ENCODE assay signal across 7 cellular contexts in genomic region chr6:118652051-118652699, GRCh38. TPM values are rescaled to one million over a fixed set of nuclear protein-coding genes. Genes with fewer than 3 reads are reported as not detected.
A peak's percentile ranks its signal among the peaks of the same experiment; 100 is the strongest.
DNase-seq lines count a peak whose midpoint lies in the region; ATAC-seq, FAIRE-seq and TF ChIP-seq lines count a peak whose summit lies in the region.

No MANE protein-coding gene starts in this region.

- H3K79me2 ChIP-seq in HCT116 (ENCODE audit: insufficient read depth, low read length): peaks cover 21% of the 10 kb centered on the region
- H3K79me2 ChIP-seq in SU-DHL-6 (ENCODE audit: insufficient read depth, low read length): no peaks in the 10 kb centered on the region

- peak overlapping the region; percentile 71 for H3K9ac ChIP-seq in HCT116 (ENCODE audit: low read length)
- H3K9ac ChIP-seq in SU-DHL-6 (ENCODE audit: low read length): peak overlapping the region; percentile 75

- H3K4me1 ChIP-seq in HCT116 (ENCODE audit: control insufficient read depth in 1 of 2, insufficient read depth in 2 of 2, low read length in 2 of 2) (peaks cover 13 to 22% of the 10 kb centered on the region in 2 experiments), gastroesophageal sphincter (peaks cover 0 to 33% (median 0%) of the 10 kb centered on the region in 3 donors), small intestine (ENCODE audit: control insufficient read depth in 2 of 2, insufficient read depth in 1 of 2, low read depth in 1 of 2, low read length in 1 of 2) (no peaks in the 10 kb centered on the region)

- TF ChIP-seq POLR2A in HCT116 (IDR thresholded peaks at IDR 0.05; ENCODE audit: borderline replicate concordance, extremely low read depth, insufficient read depth, insufficient read length) (no peak), gastroesophageal sphincter (IDR thresholded peaks at IDR 0.05) (no peak)

- intact Hi-C loops in HCT116 (cut with micrococcal nuclease): loop anchor here (10.0 kb wide), 1 partner anchor 243 kb away; the partner anchor contains the start of gene ASF1A

- 52 to 71% methylated on average over 12 to 18 of the region's 20 CpGs for WGBS in gastroesophageal sphincter (ENCODE audit: low coverage in 1 of 2), 2 donors
- WGBS in small intestine, 3 donors: 49 to 58% (median 53%) methylated on average over 20 of the region's 20 CpGs

- POLR2A ChIA-PET in HCT116 (lab: Charles Lee): no interaction called here

- H3K4me2 ChIP-seq in HCT116 (ENCODE audit: low read length) (peak overlapping the region; percentile 89), SU-DHL-6 (ENCODE audit: low read depth, low read length, poor library complexity, severe bottlenecking) (peak overlapping the region; percentile 78)

- peaks cover 12% of the 10 kb centered on the region; the same call in 1 of the 2 replicates for H3F3A ChIP-seq in SU-DHL-6 (ENCODE audit: insufficient read depth)

- no peaks in the 10 kb centered on the region for H3K9me2 ChIP-seq in HCT116 (ENCODE audit: insufficient read depth)
- no peaks in the 10 kb centered on the region for H3K9me2 ChIP-seq in SU-DHL-6 (replicated peaks; ENCODE audit: insufficient read depth, low read length)

- TSS peak; percentile 66 for BruUV-seq in HCT116 (replicated peaks; lab: Mats Ljungman, UMichigan)

- peak overlapping the region; percentile 76 for H2AFZ ChIP-seq in HCT116 (ENCODE audit: low read depth, low read length, poor library complexity, severe bottlenecking)
- peak overlapping the region; percentile 98 for H2AFZ ChIP-seq in SU-DHL-6 (ENCODE audit: low read depth, low read length, severe bottlenecking)

- CTCF ChIA-PET in HCT116 (lab: Charles Lee): no interaction called here

- H3K4me3 ChIP-seq in HCT116 (replicated peaks in 1 of 2; ENCODE audit: low read depth in 1 of 2, low read length in 2 of 2): peak overlapping the region; percentile 43 to 85
- H3K4me3 ChIP-seq in SU-DHL-6 (ENCODE audit: insufficient read depth, low read length, poor library complexity, severe bottlenecking): peak overlapping the region; percentile 91
- peak overlapping the region; percentile 74 to 98 for H3K4me3 ChIP-seq in gastroesophageal sphincter
- peak overlapping the region; percentile 62 to 79 for H3K4me3 ChIP-seq in small intestine (ENCODE audit: low read depth in 1 of 2, low read length in 2 of 2)

- no peak for ATAC-seq in HCT116
- no peak for ATAC-seq in gastroesophageal sphincter
- no peak for ATAC-seq in HG02884 (IDR thresholded peaks at IDR 0.05; ENCODE audit: unreplicated experiment)

- H3K27ac ChIP-seq in HCT116 (ENCODE audit: low read depth, low read length) (no peak overlapping the region), SU-DHL-6 (ENCODE audit: low read depth, low read length) (no peak overlapping the region), gastroesophageal sphincter (peak overlapping the region; percentile 94 to 99 (median 96)), small intestine (ENCODE audit: low read depth in 1 of 2, low read length in 1 of 2) (peak overlapping the region in 1 of 2 donors; percentile 82)

- TF ChIP-seq CTCF in HCT116 (IDR thresholded peaks at IDR 0.05 in 2 of 3, conservative IDR thresholded peaks at IDR 0.05 in 1 of 3; ENCODE audit: borderline replicate concordance in 1 of 3, insufficient read depth in 1 of 3, low read depth in 2 of 3, low read length in 2 of 3): no peak
- no peak for TF ChIP-seq CTCF in SU-DHL-6 (IDR thresholded peaks at IDR 0.05; ENCODE audit: insufficient read depth, low read length, poor library complexity, severe bottlenecking)
- TF ChIP-seq CTCF in gastroesophageal sphincter (IDR thresholded peaks at IDR 0.05): no peak

- RAD21 ChIA-PET in HCT116 (lab: Charles Lee; ENCODE audit: low non-redundant PET in 1 of 2, low total read pairs in 2 of 2, uncharacterized antibody in 2 of 2, unreplicated experiment in 2 of 2): no interaction called here

- no peak for FAIRE-seq in small intestine (lab: Jason Lieb, UNC)

- H3K27me3 ChIP-seq in HCT116 (ENCODE audit: insufficient read depth, low read length) (no peaks in the 10 kb centered on the region), SU-DHL-6 (ENCODE audit: low read length) (no peaks in the 10 kb centered on the region), gastroesophageal sphincter (no peaks in the 10 kb centered on the region), small intestine (ENCODE audit: control insufficient read depth in 2 of 2, insufficient read depth in 2 of 2, low read length in 2 of 2) (no peaks in the 10 kb centered on the region)

- TF ChIP-seq RAD21 in HCT116 (IDR thresholded peaks at IDR 0.05; ENCODE audit: low read depth): no peak

- DNase-seq in HCT116 (ENCODE audit: low read depth, low spot score) (no peak), small intestine (no peak), amygdala (lab: John Stamatoyannopoulos, UW) (no peak), AG08396 (ENCODE audit: low spot score) (no peak)

- H3K9me3 ChIP-seq in HCT116 (ENCODE audit: control insufficient read depth in 1 of 2, insufficient read depth in 1 of 2, low read depth in 1 of 2, low read length in 2 of 2) (no peaks in the 10 kb centered on the region), SU-DHL-6 (ENCODE audit: insufficient read depth, low read length) (no peaks in the 10 kb centered on the region), gastroesophageal sphincter (no peaks in the 10 kb centered on the region), small intestine (ENCODE audit: control insufficient read depth, low read depth) (no peaks in the 10 kb centered on the region)

- H3K36me3 ChIP-seq in HCT116 (ENCODE audit: control insufficient read depth in 1 of 2, insufficient read depth in 2 of 2, low read length in 2 of 2) (no peaks in the 10 kb centered on the region), SU-DHL-6 (ENCODE audit: low read length) (no peaks in the 10 kb centered on the region), gastroesophageal sphincter (no peaks in the 10 kb centered on the region), small intestine (ENCODE audit: control insufficient read depth in 2 of 2, insufficient read depth in 2 of 2, low read length in 2 of 2) (no peaks in the 10 kb centered on the region)

- no peak for TF ChIP-seq EP300 in gastroesophageal sphincter (IDR thresholded peaks at IDR 0.05)

- H4K20me1 ChIP-seq in HCT116 (ENCODE audit: insufficient read depth): no peaks in the 10 kb centered on the region
- H4K20me1 ChIP-seq in SU-DHL-6 (ENCODE audit: low read depth, low read length): no peaks in the 10 kb centered on the region

TF ChIP-seq in HCT116, 20 proteins besides CTCF, POLR2A, EP300 and RAD21 (continues in another document):
- no peak for TF ChIP-seq JUND (IDR thresholded peaks at IDR 0.05)
- TF ChIP-seq SIN3A (IDR thresholded peaks at IDR 0.05; ENCODE audit: low read depth): no peak
- TF ChIP-seq FOSL1 (IDR thresholded peaks at IDR 0.05; ENCODE audit: low read depth): no peak
- TF ChIP-seq ZNF274 (IDR thresholded peaks at IDR 0.05; ENCODE audit: low read depth, low read length): no peak
- no peak for TF ChIP-seq SRF (IDR thresholded peaks at IDR 0.05; ENCODE audit: low read depth)
- no peak for TF ChIP-seq TCF7L2 (IDR thresholded peaks at IDR 0.05; ENCODE audit: borderline replicate concordance, extremely low read depth, insufficient read depth, insufficient read length)
- no peak for TF ChIP-seq EZH2phosphoT487 (IDR thresholded peaks at IDR 0.05; ENCODE audit: borderline replicate concordance)
- TF ChIP-seq EGR1 (IDR thresholded peaks at IDR 0.05; ENCODE audit: low read depth): no peak
- TF ChIP-seq POLR2AphosphoS5 (IDR thresholded peaks at IDR 0.05; ENCODE audit: low read depth, low read length): no peak
- no peak for TF ChIP-seq MAX (IDR thresholded peaks at IDR 0.05)
- TF ChIP-seq ZFX (IDR thresholded peaks at IDR 0.05): no peak
- TF ChIP-seq CBX3 (IDR thresholded peaks at IDR 0.05; ENCODE audit: low read depth): no peak
- TF ChIP-seq ZBTB33 (IDR thresholded peaks at IDR 0.05; ENCODE audit: extremely low read depth, insufficient replicate concordance, low read length): no peak
- TF ChIP-seq, protein P1, sequence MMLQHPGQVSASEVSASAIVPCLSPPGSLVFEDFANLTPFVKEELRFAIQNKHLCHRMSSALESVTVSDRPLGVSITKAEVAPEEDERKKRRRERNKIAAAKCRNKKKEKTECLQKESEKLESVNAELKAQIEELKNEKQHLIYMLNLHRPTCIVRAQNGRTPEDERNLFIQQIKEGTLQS (IDR thresholded peaks at IDR 0.05): no peak
- TF ChIP-seq YY1 (IDR thresholded peaks at IDR 0.05; ENCODE audit: extremely low read depth, insufficient replicate concordance, low read depth, low read length): no peak
- TF ChIP-seq SP1 (IDR thresholded peaks at IDR 0.05; ENCODE audit: low read depth): no peak
- no peak for TF ChIP-seq EZH2 (IDR thresholded peaks at IDR 0.05)
- TF ChIP-seq CEBPB (IDR thresholded peaks at IDR 0.05; ENCODE audit: low read depth): no peak

RNA-seq across cellular contexts. Expression of gene CEP85L, which starts 0.8 kb away (rescaled TPM):
- total RNA-seq in HCT116 (2021; ENCODE audit: unreplicated experiment) (4.9 TPM), gastroesophageal sphincter (10 to 100 TPM; 10.9 to 22.6 (median 16.7) TPM)
- 1.2 and 1.6 TPM in 2 replicates for polyA plus RNA-seq in HCT116 (2012)
- 1 to 10 TPM in 1 of 3 donors, under 1 TPM in 2; 0.22 to 1.1 (median 0.27) TPM for polyA plus RNA-seq in small intestine

Comparison
In these comparisons a context has a peak if more than half of its experiments do, and no peak if none do; other contexts are left out.
1. H3K27ac ChIP-seq: peak in gastroesophageal sphincter (4 of 4); none in HCT116 (single experiment) and SU-DHL-6 (single experiment).
2. Peak in every context shown above with its lines, with median percentiles within 50 percentile points of each other: H3K4me3 ChIP-seq.